Comparison of ENCODE assay signal across 28 cellular contexts in genomic region chr10:14236341-14236740, GRCh38.
"Had no signal": no experiment of that assay in that cellular context is flagged by ENCODE, and none has a peak within 500 bp of the region (broad histone marks: within the 10 kb centered on the region; RNA-seq: fewer than 3 reads in every experiment).

No MANE protein-coding gene starts in this region.

- H3K4me3 ChIP-seq: stomach, suprapubic skin, testis, thoracic aorta, thyroid gland, tibial artery, tibial nerve, transverse colon, upper lobe of left lung, upper lobe of right lung, uterus, vagina had no signal

- H3K4me1 Mint-ChIP-seq: stimulated activated effector memory CD8-positive, alpha-beta T cell treated with anti-CD3 and anti-CD28 coated beads, Interleukin-12 subunit alpha, Interleukin-12 subunit beta, amount 100 ng/mL, for 72 hours; stimulated activated memory B cell treated with anti-CD40 and anti-IgM and Interleukin-4, amounts not matched to agents 10 μg/mL and 1 μg/mL and 100 μg/mL, for 72 hours; stimulated activated naive B cell treated with anti-CD40 and anti-IgM and Interleukin-4, amounts not matched to agents 10 μg/mL and 1 μg/mL and 100 μg/mL, for 72 hours had no signal

- H3K36me3 ChIP-seq: stomach, suprapubic skin, thoracic aorta, thyroid gland, tibial artery, tibial nerve, transverse colon, upper lobe of left lung, upper lobe of right lung, uterus, vagina had no signal

- ATAC-seq: stimulated activated effector memory CD8-positive, alpha-beta T cell treated with anti-CD3 and anti-CD28 coated beads, Interleukin-12 subunit alpha, Interleukin-12 subunit beta, amount 100 ng/mL, for 72 hours; stimulated activated memory B cell treated with anti-CD40 and anti-IgM and Interleukin-4, amounts not matched to agents 10 μg/mL and 1 μg/mL and 100 μg/mL, for 72 hours; stimulated activated naive B cell treated with anti-CD40 and anti-IgM and Interleukin-4, amounts not matched to agents 10 μg/mL and 1 μg/mL and 100 μg/mL, for 72 hours; stimulated activated naive CD8-positive, alpha-beta T cell treated with anti-CD3 and anti-CD28 coated beads, Interleukin-15, amount 100 ng/mL, for 72 hours; stimulated activated naive CD8-positive, alpha-beta T cell treated with anti-CD3 and anti-CD28 coated beads, Interleukin-15, Interleukin-2, amounts not matched to agents 100 U/mL and 50 U/mL, for 24 hours; upper lobe of right lung had no signal

- H3K27ac ChIP-seq: stomach, suprapubic skin, testis, thoracic aorta, thyroid gland, tibial artery, tibial nerve, transverse colon, upper lobe of left lung, upper lobe of right lung, uterus, vagina had no signal

- H3K27me3 ChIP-seq: testis, thyroid gland, tibial nerve, transverse colon, upper lobe of left lung, uterus, vagina had no signal

- H3K4me3 Mint-ChIP-seq: stimulated activated effector memory CD8-positive, alpha-beta T cell treated with anti-CD3 and anti-CD28 coated beads, Interleukin-12 subunit alpha, Interleukin-12 subunit beta, amount 100 ng/mL, for 72 hours; stimulated activated memory B cell treated with anti-CD40 and anti-IgM and Interleukin-4, amounts not matched to agents 10 μg/mL and 1 μg/mL and 100 μg/mL, for 72 hours; stimulated activated naive B cell treated with anti-CD40 and anti-IgM and Interleukin-4, amounts not matched to agents 10 μg/mL and 1 μg/mL and 100 μg/mL, for 72 hours; stimulated activated naive CD8-positive, alpha-beta T cell treated with anti-CD3 and anti-CD28 coated beads, Interleukin-15, amount 100 ng/mL, for 72 hours; stimulated activated naive CD8-positive, alpha-beta T cell treated with anti-CD3 and anti-CD28 coated beads, Interleukin-15, Interleukin-2, amounts not matched to agents 100 ng/mL and 50 ng/mL, for 24 hours; type B pancreatic cell had no signal

- H3K9me3 ChIP-seq: stomach, suprapubic skin, testis, thoracic aorta, thyroid gland, tibial artery, tibial nerve, transverse colon, upper lobe of left lung, upper lobe of right lung, uterus, vagina had no signal

- H3K9me3 Mint-ChIP-seq: stimulated activated effector memory CD8-positive, alpha-beta T cell treated with anti-CD3 and anti-CD28 coated beads, Interleukin-12 subunit alpha, Interleukin-12 subunit beta, amount 100 ng/mL, for 72 hours; stimulated activated memory B cell treated with anti-CD40 and anti-IgM and Interleukin-4, amounts not matched to agents 10 μg/mL and 1 μg/mL and 100 μg/mL, for 72 hours; stimulated activated naive CD8-positive, alpha-beta T cell treated with anti-CD3 and anti-CD28 coated beads, Interleukin-15, amount 100 ng/mL, for 72 hours; stimulated activated naive CD8-positive, alpha-beta T cell treated with anti-CD3 and anti-CD28 coated beads, Interleukin-15, Interleukin-2, amounts not matched to agents 100 ng/mL and 50 ng/mL, for 24 hours; type B pancreatic cell had no signal

- H3K27ac Mint-ChIP-seq: stimulated activated effector memory CD8-positive, alpha-beta T cell treated with anti-CD3 and anti-CD28 coated beads, Interleukin-12 subunit alpha, Interleukin-12 subunit beta, amount 100 ng/mL, for 72 hours; stimulated activated memory B cell treated with anti-CD40 and anti-IgM and Interleukin-4, amounts not matched to agents 10 μg/mL and 1 μg/mL and 100 μg/mL, for 72 hours; stimulated activated naive B cell treated with anti-CD40 and anti-IgM and Interleukin-4, amounts not matched to agents 10 μg/mL and 1 μg/mL and 100 μg/mL, for 72 hours; stimulated activated naive CD8-positive, alpha-beta T cell treated with anti-CD3 and anti-CD28 coated beads, Interleukin-15, amount 100 ng/mL, for 72 hours; stimulated activated naive CD8-positive, alpha-beta T cell treated with anti-CD3 and anti-CD28 coated beads, Interleukin-15, Interleukin-2, amounts not matched to agents 100 ng/mL and 50 ng/mL, for 24 hours; type B pancreatic cell had no signal

- DNase-seq: stimulated activated CD4-positive, alpha-beta T cell treated with anti-CD3 and anti-CD28 coated beads, Interleukin-2, amount 100 ng/mL, for 48 hours; stimulated activated CD4-positive, alpha-beta T cell treated with anti-CD3 and anti-CD28 coated beads, Interleukin-4, amount 100 ng/mL, for 1 hour; stimulated activated CD4-positive, alpha-beta T cell treated with anti-CD3 and anti-CD28 coated beads, Interleukin-4, amount 100 ng/mL, for 24 hours; stimulated activated CD4-positive, alpha-beta T cell treated with anti-CD3 and anti-CD28 coated beads, Interleukin-4, amount 100 ng/mL, for 4 hours; stimulated activated CD8-positive, alpha-beta memory T cell treated with anti-CD3 and anti-CD28 coated beads, Interleukin-4, amount 100 ng/mL, for 48 hours; stimulated activated naive B cell treated with anti-CD40 and anti-IgM and Interleukin-4, amounts not matched to agents 10 μg/mL and 1 μg/mL and 100 μg/mL, for 72 hours; stimulated activated naive CD4-positive, alpha-beta T cell; stimulated activated naive CD4-positive, alpha-beta T cell treated with Interleukin-2 at 50 U/mL for 16 hours; stimulated activated naive CD8-positive, alpha-beta T cell treated with anti-CD3 and anti-CD28 coated beads, Interleukin-15, amount 100 ng/mL, for 72 hours; stimulated activated naive CD8-positive, alpha-beta T cell treated with anti-CD3 and anti-CD28 coated beads, Interleukin-15, Interleukin-2, amounts not matched to agents 100 U/mL and 50 U/mL, for 24 hours; stomach; substantia nigra; testis; thyroid gland; tibial artery; transverse colon; trophoblast cell; upper lobe of right lung; uterus had no signal

- H3K4me1 ChIP-seq: stomach, suprapubic skin, testis, thyroid gland, tibial artery, tibial nerve, transverse colon, upper lobe of left lung, upper lobe of right lung, uterus, vagina had no signal

- H3K36me3 Mint-ChIP-seq: stimulated activated effector memory CD8-positive, alpha-beta T cell treated with anti-CD3 and anti-CD28 coated beads, Interleukin-12 subunit alpha, Interleukin-12 subunit beta, amount 100 ng/mL, for 72 hours; stimulated activated memory B cell treated with anti-CD40 and anti-IgM and Interleukin-4, amounts not matched to agents 10 μg/mL and 1 μg/mL and 100 μg/mL, for 72 hours; stimulated activated naive B cell treated with anti-CD40 and anti-IgM and Interleukin-4, amounts not matched to agents 10 μg/mL and 1 μg/mL and 100 μg/mL, for 72 hours; type B pancreatic cell had no signal
